8 cellular contexts compared by ENCODE assay signal in genomic region chr2:232327089-232328037, GRCh38. TPM values are rescaled to one million over a fixed set of nuclear protein-coding genes. Genes with fewer than 3 reads are reported as not detected.
A peak's percentile ranks its signal among the peaks of the same experiment; 100 is the strongest.
DNase-seq lines count a peak whose midpoint lies in the region; ATAC-seq and TF ChIP-seq lines count a peak whose summit lies in the region.

No MANE protein-coding gene starts in this region.

- no peak overlapping the region for H2BK12ac ChIP-seq in H9 (ENCODE audit: insufficient read length, low read depth, low read length)

- H3K27ac ChIP-seq in H9 (ENCODE audit: insufficient read length, low read depth, low read length) (no peak overlapping the region), neural progenitor cell (no peak overlapping the region), stomach (no peak overlapping the region)

- H3K4me3 Mint-ChIP-seq in H9 (0 out of 5 replicates have a peak overlapping the region, but pooled peaks of 1 of the 2 experiments have one; percentile 24), neural progenitor cell (no peak overlapping the region)

- no peak overlapping the region for H3K4me2 ChIP-seq in H9 (ENCODE audit: insufficient read depth, insufficient read length, low read length)
- H3K4me2 ChIP-seq in neural progenitor cell, result no peak overlapping the region

- no peak overlapping the region for H4K5ac ChIP-seq in H9 (ENCODE audit: insufficient read length, low read depth, low read length)

- no peak overlapping the region for H3K56ac ChIP-seq in H9 (ENCODE audit: insufficient read length, low read depth, low read length)

- no peaks in the 10 kb centered on the region for H3K27me3 Mint-ChIP-seq in H9 (ENCODE audit: low read depth)
- peaks cover 5% of the 10 kb centered on the region for H3K27me3 Mint-ChIP-seq in neural progenitor cell (ENCODE audit: insufficient read depth, low read depth)

- no peaks in the 10 kb centered on the region for H3K79me2 ChIP-seq in H9 (ENCODE audit: insufficient read depth, low read length)
- no peaks in the 10 kb centered on the region for H3K79me2 ChIP-seq in neural progenitor cell (ENCODE audit: low read depth)

- no peak overlapping the region for H4K91ac ChIP-seq in H9 (ENCODE audit: insufficient read length, low read depth, low read length)

- H4K20me1 ChIP-seq in H9 (ENCODE audit: control insufficient read depth, insufficient read depth, insufficient read length), result no peaks in the 10 kb centered on the region
- H4K20me1 ChIP-seq in neural progenitor cell (ENCODE audit: low read depth), result peaks cover 20% of the 10 kb centered on the region

- H3K79me1 ChIP-seq in H9 (ENCODE audit: insufficient read depth, low read depth, low read length, poor library complexity, severe bottlenecking), result no peaks in the 10 kb centered on the region

- no peaks in the 10 kb centered on the region for H3F3A ChIP-seq in neural progenitor cell (ENCODE audit: low read depth)

- no peak overlapping the region for H3K23ac ChIP-seq in H9 (ENCODE audit: insufficient read length, low read depth, low read length)

- H3T11ph ChIP-seq in H9 (ENCODE audit: low read length), result no peak overlapping the region

- 0 out of 7 replicates have a peak overlapping the region, but pooled peaks of 1 of the 3 experiments have one; percentile 73 for H3K27ac Mint-ChIP-seq in H9
- no peak overlapping the region for H3K27ac Mint-ChIP-seq in neural progenitor cell

- no peak overlapping the region for H2AK5ac ChIP-seq in H9 (ENCODE audit: insufficient read length, low read length)

- H3K18ac ChIP-seq in H9 (ENCODE audit: insufficient read length, low read depth, low read length), result no peak overlapping the region

- TF ChIP-seq EP300 in stomach (IDR thresholded peaks at IDR 0.05), result no peak

- TF ChIP-seq POLR2A in stomach (IDR thresholded peaks at IDR 0.05), result no peak

- peak; percentile 90 for TF ChIP-seq CTCF in H9 (conservative IDR thresholded peaks at IDR 0.05)
- peak; percentile 74 for TF ChIP-seq CTCF in fibroblast of mammary gland (conservative IDR thresholded peaks at IDR 0.05; ENCODE audit: control insufficient read depth, insufficient read depth, low read depth, low read length)
- peak; percentile 82 for TF ChIP-seq CTCF in neural progenitor cell (IDR thresholded peaks at IDR 0.05)
- TF ChIP-seq CTCF in stomach (IDR thresholded peaks at IDR 0.05), result peak in 5 of 7 experiments; percentile 66 to 86 (median 75)

- intact Hi-C loops in stomach (cut with DNase I; ENCODE audit: low total_unique reads), result loop anchor here (10.0 kb wide), 1 partner anchor 403 kb away; the partner anchor contains the start of gene NPPC

- no peaks in the 10 kb centered on the region for H3K23me2 ChIP-seq in H9 (ENCODE audit: insufficient read length, low read depth, low read length, poor library complexity, severe bottlenecking)

- H3K9me3 ChIP-seq in H9 (ENCODE audit: control insufficient read depth, low read depth, low read length) (no peaks in the 10 kb centered on the region), NT2/D1 (ENCODE audit: insufficient read depth, low read length) (no peaks in the 10 kb centered on the region), neural progenitor cell (ENCODE audit: low read depth) (no peaks in the 10 kb centered on the region), stomach (no peaks in the 10 kb centered on the region)

- no CpG with 5 or more reads among the region's 12 CpGs for WGBS in H9 (ENCODE audit: extremely low coverage, insufficient read length, low lambda C conversion rate)
- 52 to 67% (median 65%) methylated on average over 10 to 12 of the region's 12 CpGs for WGBS in stomach, 5 donors

- H2BK15ac ChIP-seq in H9 (ENCODE audit: low read depth, low read length), result no peak overlapping the region

- no peak overlapping the region for H2BK120ac ChIP-seq in H9 (ENCODE audit: low read depth, low read length, poor library complexity, severe bottlenecking)

- no peak overlapping the region for H2BK5ac ChIP-seq in H9 (ENCODE audit: insufficient read length, low read length)

- no peaks in the 10 kb centered on the region; a peak in 1 of 7 replicates for H3K36me3 Mint-ChIP-seq in H9 (ENCODE audit: insufficient read depth in 1 of 3, low read depth in 3 of 3)
- H3K36me3 Mint-ChIP-seq in neural progenitor cell, result no peaks in the 10 kb centered on the region

- H3K9ac ChIP-seq in H9 (ENCODE audit: extremely low read depth, insufficient read length, low read length) (no peak overlapping the region), NT2/D1 (ENCODE audit: insufficient read length, low read depth) (no peak overlapping the region), neural progenitor cell (no peak overlapping the region)

- H3K36me3 ChIP-seq in NT2/D1 (ENCODE audit: insufficient read depth, insufficient read length, low read length) (no peaks in the 10 kb centered on the region), neural progenitor cell (no peaks in the 10 kb centered on the region), stomach (peaks cover 0 to 10% (median 0%) of the 10 kb centered on the region in 4 donors)

- no peaks in the 10 kb centered on the region; a peak in 1 of 5 replicates for H3K9me3 Mint-ChIP-seq in H9
- no peaks in the 10 kb centered on the region for H3K9me3 Mint-ChIP-seq in neural progenitor cell

- ATAC-seq in GM18520 (IDR thresholded peaks at IDR 0.05; ENCODE audit: unreplicated experiment), result no peak

- no peaks in the 10 kb centered on the region for H3K4me1 ChIP-seq in H9 (ENCODE audit: insufficient read depth, low read length)
- H3K4me1 ChIP-seq in NT2/D1 (ENCODE audit: insufficient read depth, insufficient read length), result peaks cover 21% of the 10 kb centered on the region
- no peaks in the 10 kb centered on the region for H3K4me1 ChIP-seq in neural progenitor cell
- peaks cover 0 to 3% (median 0%) of the 10 kb centered on the region in 4 donors for H3K4me1 ChIP-seq in stomach

- H3K4ac ChIP-seq in H9 (ENCODE audit: low read depth, low read length), result no peak overlapping the region

- H3K27me3 ChIP-seq in H9 (ENCODE audit: insufficient read depth, low read length) (no peaks in the 10 kb centered on the region), NT2/D1 (ENCODE audit: insufficient read depth, insufficient read length) (no peaks in the 10 kb centered on the region), neural progenitor cell (no peaks in the 10 kb centered on the region), stomach (no peaks in the 10 kb centered on the region)

- no peak overlapping the region for H4K8ac ChIP-seq in H9 (replicated peaks; ENCODE audit: insufficient read length, low read depth, low read length)

- no peak overlapping the region for H2BK20ac ChIP-seq in H9 (ENCODE audit: low read depth, low read length, poor library complexity, severe bottlenecking)

- H2AFZ ChIP-seq in H9 (ENCODE audit: low read length), result no peak overlapping the region
- no peak overlapping the region for H2AFZ ChIP-seq in neural progenitor cell (replicated peaks)

- DNase-seq in DMS53 treated with DMSO at 0.1 percent for 48 hours (lab: John Stamatoyannopoulos, UW; ENCODE audit: unreplicated experiment) (peak; percentile 34), H9 (peak; percentile 91), NT2/D1 (ENCODE audit: low read depth, low spot score) (peak; percentile 72), activated T-cell treated with anti-CD3 and anti-CD28 coated beads for 48 hours (ENCODE audit: low read depth) (peak; percentile 82), fibroblast of mammary gland (ENCODE audit: low read depth) (peak; percentile 58), neural progenitor cell (ENCODE audit: low spot score) (peak; percentile 81), stomach (peak; percentile 77)

- H3K4me1 Mint-ChIP-seq in H9 (peaks cover 7 to 26% of the 10 kb centered on the region in 2 experiments; a peak in 3 of 4 replicates), neural progenitor cell (peaks cover 16% of the 10 kb centered on the region)

- H3K4me3 ChIP-seq in NT2/D1 (ENCODE audit: insufficient read length, low read depth) (no peak overlapping the region), fibroblast of mammary gland (ENCODE audit: control insufficient read depth, low read depth, low read length) (no peak overlapping the region), neural progenitor cell (no peak overlapping the region), stomach (no peak overlapping the region)

- no peak overlapping the region for H3K14ac ChIP-seq in H9 (ENCODE audit: insufficient read depth, low read length)

RNA-seq across cellular contexts. Expression of gene ALPP, which starts 51.2 kb away (rescaled TPM):
- 0.15 and 0.20 TPM in 2 replicates for total RNA-seq in H9 (2021)
- not detected in 2 replicates for total RNA-seq in neural progenitor cell (ENCODE audit: low replicate concordance)
- not detected for total RNA-seq in stomach
- not detected for polyA plus RNA-seq in stomach

Comparison
In these comparisons a context has a peak if more than half of its experiments do, and no peak if none do; other contexts are left out.
1. DNase-seq: peak in every context shown above with its lines; median percentile 91 in H9; 82 in activated T-cell treated with anti-CD3 and anti-CD28 coated beads for 48 hours; 81 in neural progenitor cell; 77 in stomach; 72 in NT2/D1; 58 in fibroblast of mammary gland; 34 in DMS53 treated with DMSO at 0.1 percent for 48 hours.